Comparison of ENCODE assay signal across 1 cellular context in genomic region chr5:168022761-168023160, GRCh38.
TF ChIP-seq lines count a peak whose summit lies in the region.

No MANE protein-coding gene starts in this region.

TF ChIP-seq in IMR-90, 13 proteins besides CTCF, POLR2A, EP300 and RAD21 (continued from another document):
- TF ChIP-seq ELK1 (IDR thresholded peaks at IDR 0.05; ENCODE audit: borderline replicate concordance, low read depth, low read length), result no peak
